7 cellular contexts compared by ENCODE assay signal in the genomic region with DNA sequence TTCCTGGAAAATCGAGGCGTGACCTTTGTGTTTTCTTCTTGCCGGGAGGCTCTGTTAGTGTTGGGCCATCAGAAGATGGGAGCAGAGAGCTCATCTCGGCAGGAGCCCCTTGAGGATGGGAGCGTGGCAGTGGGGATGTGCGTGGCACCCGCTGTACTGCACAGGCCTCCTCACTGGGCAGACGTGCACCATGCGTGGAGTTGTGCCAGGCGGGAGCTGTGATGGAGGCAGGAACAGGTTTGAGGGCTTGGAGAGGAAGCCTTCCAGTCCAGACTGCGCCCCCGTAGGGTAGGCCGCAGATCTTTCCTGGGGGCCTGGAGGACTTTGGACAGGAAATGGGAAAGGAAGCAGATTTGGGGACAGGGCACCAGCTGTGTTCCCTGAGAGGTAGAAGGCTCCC.
"Had no signal": no experiment of that assay in that cellular context is flagged by ENCODE, and none has a peak within 500 bp of the region (broad histone marks: within the 10 kb centered on the region; RNA-seq: fewer than 3 reads in every experiment).

No MANE protein-coding gene starts in this region.

- H3K4me3 ChIP-seq: cardiac muscle cell, colonic mucosa, esophagus squamous epithelium, mucosa of descending colon, SK-N-MC, skin epidermis, thyroid gland had no signal

- H3K9me3 ChIP-seq: colonic mucosa, esophagus squamous epithelium, mucosa of descending colon, thyroid gland had no signal

- H3K27me3 ChIP-seq: cardiac muscle cell, colonic mucosa, esophagus squamous epithelium, thyroid gland had no signal

- DNase-seq: esophagus squamous epithelium had no signal

- H3K27ac ChIP-seq: cardiac muscle cell, colonic mucosa, esophagus squamous epithelium, SK-N-MC, skin epidermis, thyroid gland had no signal

- H3K4me1 ChIP-seq: colonic mucosa had no signal

- H3K36me3 ChIP-seq: cardiac muscle cell, colonic mucosa, thyroid gland had no signal
